18 cellular contexts compared by ENCODE assay signal in genomic region chr7:82364048-82364447, GRCh38.
DNase-seq lines count a peak whose midpoint lies in the region; ATAC-seq and TF ChIP-seq lines count a peak whose summit lies in the region.
"Had no signal": no experiment of that assay in that cellular context is flagged by ENCODE, and none has a peak within 500 bp of the region (broad histone marks: within the 10 kb centered on the region; RNA-seq: fewer than 3 reads in every experiment).

No MANE protein-coding gene starts in this region.

- H3K4me3 Mint-ChIP-seq in neural progenitor cell: no peak overlapping the region
- H3K4me3 Mint-ChIP-seq: B cell; CD4-positive, alpha-beta T cell; CD8-positive, alpha-beta T cell had no signal

- no peaks in the 10 kb centered on the region for H4K20me1 ChIP-seq in neural progenitor cell (ENCODE audit: low read depth)
- H4K20me1 ChIP-seq: BLaER1 treated with 17β-estradiol and CSF1 and Interleukin-3, amounts not matched to agents 10 nM and 100 nM had no signal

- H3K4me3 ChIP-seq in right atrium auricular region: no peak overlapping the region
- no peak overlapping the region for H3K4me3 ChIP-seq in heart left ventricle
- H3K4me3 ChIP-seq in neural progenitor cell: no peak overlapping the region
- H3K4me3 ChIP-seq: A549; BLaER1 treated with 17β-estradiol and CSF1 and Interleukin-3, amounts not matched to agents 10 nM and 100 nM had no signal

- 84 to 94% (median 89%) methylated on average over 1 of the region's 1 CpG; no CpG with 5 or more reads in 1 of the 4 donors for WGBS in heart left ventricle, 4 donors

- no peaks in the 10 kb centered on the region for H3K9me3 ChIP-seq in right atrium auricular region
- H3K9me3 ChIP-seq in heart left ventricle: no peaks in the 10 kb centered on the region
- no peaks in the 10 kb centered on the region for H3K9me3 ChIP-seq in neural progenitor cell (ENCODE audit: low read depth)
- H3K9me3 ChIP-seq: A549; BLaER1 treated with 17β-estradiol and CSF1 and Interleukin-3, amounts not matched to agents 10 nM and 100 nM; Caco-2 had no signal

- H3K4me1 Mint-ChIP-seq in neural progenitor cell: peaks cover 60% of the 10 kb centered on the region
- H3K4me1 Mint-ChIP-seq: B cell had no signal

- TF ChIP-seq POLR2A in heart left ventricle (IDR thresholded peaks at IDR 0.05): no peak

- H3K27ac Mint-ChIP-seq in neural progenitor cell: no peak overlapping the region
- H3K27ac Mint-ChIP-seq: B cell; CD4-positive, alpha-beta T cell; CD8-positive, alpha-beta T cell had no signal

- peak overlapping the region; percentile 71 for H3K4me2 ChIP-seq in neural progenitor cell
- H3K4me2 ChIP-seq: A549; BLaER1 treated with 17β-estradiol and CSF1 and Interleukin-3, amounts not matched to agents 10 nM and 100 nM had no signal

- ATAC-seq in Right ventricle myocardium inferior (peak; percentile 31), heart left ventricle (peak in 3 of 4 donors; percentile 20 to 90 (median 72)), left cardiac atrium (no peak)
- ATAC-seq: A549; CD8-positive, alpha-beta T cell had no signal

- no peaks in the 10 kb centered on the region for H3K36me3 Mint-ChIP-seq in neural progenitor cell
- H3K36me3 Mint-ChIP-seq: CD8-positive, alpha-beta T cell had no signal

- no peak for DNase-seq in Right ventricle myocardium inferior (ENCODE audit: missing footprints)
- DNase-seq in right atrium auricular region (ENCODE audit: low spot score): no peak
- DNase-seq in heart left ventricle: no peak
- DNase-seq in left cardiac atrium: no peak
- DNase-seq in neural progenitor cell (ENCODE audit: low spot score): no peak
- no peak for DNase-seq in activated CD8-positive, alpha-beta memory T cell treated with anti-CD3 and anti-CD28 coated beads, Interleukin-2, amount 50 U/mL, for 48 hours
- DNase-seq: AML-193; Caco-2; Calu3; CD4-positive, alpha-beta T cell; CD8-positive, alpha-beta T cell; DMS79 treated with DMSO at 0.1 percent for 48 hours; GF-D8 had no signal

- peaks cover 13% of the 10 kb centered on the region for H3F3A ChIP-seq in neural progenitor cell (ENCODE audit: low read depth)

- H3K79me2 ChIP-seq in neural progenitor cell (ENCODE audit: low read depth): no peaks in the 10 kb centered on the region

- no peak overlapping the region for H2AFZ ChIP-seq in neural progenitor cell (replicated peaks)

- no peak overlapping the region for H3K27ac ChIP-seq in right atrium auricular region
- H3K27ac ChIP-seq in heart left ventricle: no peak overlapping the region
- H3K27ac ChIP-seq in neural progenitor cell: peak overlapping the region; percentile 64
- H3K27ac ChIP-seq: 22Rv1; A549; BLaER1 treated with 17β-estradiol and CSF1 and Interleukin-3, amounts not matched to agents 10 nM and 100 nM; C4-2B had no signal

- no peak overlapping the region for H3K9ac ChIP-seq in neural progenitor cell
- H3K9ac ChIP-seq: BLaER1 treated with 17β-estradiol and CSF1 and Interleukin-3, amounts not matched to agents 10 nM and 100 nM had no signal

- peaks cover 8% of the 10 kb centered on the region for H3K27me3 Mint-ChIP-seq in neural progenitor cell (ENCODE audit: insufficient read depth, low read depth)
- H3K27me3 Mint-ChIP-seq: B cell; CD4-positive, alpha-beta T cell had no signal

- TF ChIP-seq CTCF in right atrium auricular region (IDR thresholded peaks at IDR 0.05): no peak
- TF ChIP-seq CTCF in heart left ventricle (IDR thresholded peaks at IDR 0.05): no peak
- TF ChIP-seq CTCF in neural progenitor cell (IDR thresholded peaks at IDR 0.05): no peak

- intact Hi-C loops in Right ventricle myocardium inferior (cut with DNase I): no loop called here
- intact Hi-C loops in heart left ventricle (cut with DNase I): no loop called here
- intact Hi-C loops in left cardiac atrium (cut with DNase I): no loop called here

- H3K27me3 ChIP-seq in right atrium auricular region (no peaks in the 10 kb centered on the region), heart left ventricle (no peaks in the 10 kb centered on the region), neural progenitor cell (no peaks in the 10 kb centered on the region)
- H3K27me3 ChIP-seq: BLaER1 treated with 17β-estradiol and CSF1 and Interleukin-3, amounts not matched to agents 10 nM and 100 nM had no signal

- H3K4me1 ChIP-seq in right atrium auricular region (no peaks in the 10 kb centered on the region), heart left ventricle (peaks cover 0 to 41% (median 9%) of the 10 kb centered on the region in 12 donors), neural progenitor cell (peaks cover 46% of the 10 kb centered on the region)

- H3K36me3 ChIP-seq in right atrium auricular region: no peaks in the 10 kb centered on the region
- H3K36me3 ChIP-seq in heart left ventricle: no peaks in the 10 kb centered on the region
- no peaks in the 10 kb centered on the region for H3K36me3 ChIP-seq in neural progenitor cell
- H3K36me3 ChIP-seq: BLaER1 treated with 17β-estradiol and CSF1 and Interleukin-3, amounts not matched to agents 10 nM and 100 nM had no signal

- no peaks in the 10 kb centered on the region for H3K9me3 Mint-ChIP-seq in neural progenitor cell
- H3K9me3 Mint-ChIP-seq: CD4-positive, alpha-beta T cell; CD8-positive, alpha-beta T cell had no signal

Comparison
In these comparisons a context has a peak if more than half of its experiments do, and no peak if none do; other contexts are left out.
1. ATAC-seq: peak in Right ventricle myocardium inferior (single experiment) and heart left ventricle (3 of 4); none in left cardiac atrium (0 of 2).